Comparison of ENCODE assay signal across 2 cellular contexts in genomic region chr20:62390306-62391164, GRCh38.
TF ChIP-seq lines count a peak whose summit lies in the region.

No MANE protein-coding gene starts in this region.

TF ChIP-seq in GM23338, 12 proteins besides CTCF, POLR2A, EP300 and RAD21:
- TF ChIP-seq POLR2AphosphoS5 (IDR thresholded peaks at IDR 0.05; ENCODE audit: low read depth) = 0 out of 2 replicates have a peak, but pooled peaks have one; percentile 14
- TF ChIP-seq NANOG (IDR thresholded peaks at IDR 0.05; ENCODE audit: borderline replicate concordance) = no peak

TF ChIP-seq in GM12878, 131 proteins besides CTCF, POLR2A, EP300 and RAD21:
- TF ChIP-seq POLR2AphosphoS5 (IDR thresholded peaks at IDR 0.05; ENCODE audit: low read length) (peak; percentile 15; the same call in 1 of the 2 replicates), TAF1 (IDR thresholded peaks at IDR 0.05; ENCODE audit: borderline replicate concordance, low read depth, low read length) (no peak), ZBTB40 (IDR thresholded peaks at IDR 0.05; ENCODE audit: borderline replicate concordance) (no peak), PML (IDR thresholded peaks at IDR 0.05; ENCODE audit: low read length) (no peak), BACH1 (IDR thresholded peaks at IDR 0.05; ENCODE audit: borderline replicate concordance) (no peak), NBN (IDR thresholded peaks at IDR 0.05) (no peak), SKIL (IDR thresholded peaks at IDR 0.05; ENCODE audit: low read depth, poor library complexity, severe bottlenecking) (no peak)
TF ChIP-seq in GM12878: peak in this region for 1.
